9 cellular contexts compared by ENCODE assay signal in the genomic region with DNA sequence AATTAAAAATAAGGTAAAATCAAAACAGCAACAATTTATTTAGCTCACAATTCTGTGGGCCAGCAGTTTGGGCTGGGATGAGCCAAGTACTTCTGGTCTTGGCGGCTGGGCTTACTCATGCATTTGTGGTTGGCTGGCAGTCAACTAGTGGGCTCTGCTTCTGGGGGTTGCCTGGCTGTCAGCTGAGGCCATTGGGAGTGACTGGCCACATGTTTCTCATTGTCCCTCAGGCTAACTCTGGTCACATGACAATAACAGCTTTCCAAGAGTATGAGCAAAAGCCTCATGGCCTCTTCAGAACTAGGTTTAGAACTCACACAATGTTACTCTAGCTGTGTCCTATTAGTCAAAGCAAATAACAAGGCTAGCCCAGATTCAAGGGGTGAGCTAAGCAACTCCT. TPM values are rescaled to one million over a fixed set of nuclear protein-coding genes. Genes with fewer than 3 reads are reported as not detected.
A peak's percentile ranks its signal among the peaks of the same experiment; 100 is the strongest.
DNase-seq lines count a peak whose midpoint lies in the region; ATAC-seq, FAIRE-seq and TF ChIP-seq lines count a peak whose summit lies in the region.
"Had no signal": no experiment of that assay in that cellular context is flagged by ENCODE, and none has a peak within 500 bp of the region (broad histone marks: within the 10 kb centered on the region; RNA-seq: fewer than 3 reads in every experiment).

No MANE protein-coding gene starts in this region.

- H3K36me3 Mint-ChIP-seq in stimulated activated naive CD8-positive, alpha-beta T cell treated with anti-CD3 and anti-CD28 coated beads, Interleukin-15, Interleukin-2, amounts not matched to agents 100 ng/mL and 50 ng/mL, for 24 hours (ENCODE audit: low read depth), result no peaks in the 10 kb centered on the region

- H3K27ac Mint-ChIP-seq in stimulated activated naive CD8-positive, alpha-beta T cell treated with anti-CD3 and anti-CD28 coated beads, Interleukin-15, Interleukin-2, amounts not matched to agents 100 ng/mL and 50 ng/mL, for 24 hours, result peak overlapping the region; percentile 86

- DNase-seq in SIG-M5 treated with dmso at 0.1 percent for 504 hours (lab: John Stamatoyannopoulos, UW; ENCODE audit: unreplicated experiment) (peak; percentile 13), SIG-M5 (lab: John Stamatoyannopoulos, UW) (no peak), foreskin melanocyte (peak; percentile 98), GM12892 (ENCODE audit: insufficient read length) (no peak)
- DNase-seq: ACHN had no signal

- TF ChIP-seq POLR2A in GM12892 (IDR thresholded peaks at IDR 0.05; ENCODE audit: low read depth, low read length), result no peak

- no peak overlapping the region for H3K4me3 Mint-ChIP-seq in stimulated activated naive CD8-positive, alpha-beta T cell treated with anti-CD3 and anti-CD28 coated beads, Interleukin-15, Interleukin-2, amounts not matched to agents 100 ng/mL and 50 ng/mL, for 24 hours

- no peak for FAIRE-seq in GM12892 (lab: Jason Lieb, UNC)

- ATAC-seq in SK-N-SH treated with all-trans-retinoic acid at 6 μM for 48 hours (peak; percentile 74), HG03354 (IDR thresholded peaks at IDR 0.05; ENCODE audit: poor library complexity, severe bottlenecking, unreplicated experiment) (no peak), GM18858 (IDR thresholded peaks at IDR 0.05; ENCODE audit: unreplicated experiment) (no peak)

- peaks cover 49% of the 10 kb centered on the region for H3K4me1 Mint-ChIP-seq in stimulated activated naive CD8-positive, alpha-beta T cell treated with anti-CD3 and anti-CD28 coated beads, Interleukin-15, Interleukin-2, amounts not matched to agents 100 ng/mL and 50 ng/mL, for 24 hours (ENCODE audit: low read depth)

- H3K9me3 Mint-ChIP-seq in stimulated activated naive CD8-positive, alpha-beta T cell treated with anti-CD3 and anti-CD28 coated beads, Interleukin-15, Interleukin-2, amounts not matched to agents 100 ng/mL and 50 ng/mL, for 24 hours, result peaks cover 8% of the 10 kb centered on the region

- H3K27me3 Mint-ChIP-seq in stimulated activated naive CD8-positive, alpha-beta T cell treated with anti-CD3 and anti-CD28 coated beads, Interleukin-15, Interleukin-2, amounts not matched to agents 100 ng/mL and 50 ng/mL, for 24 hours, result peaks cover 25% of the 10 kb centered on the region

TF ChIP-seq in SK-N-SH treated with all-trans-retinoic acid at 6 μM for 48 hours, 23 proteins besides CTCF, POLR2A, EP300 and RAD21:
- TF ChIP-seq GLIS3 (CRISPR knock-in tag; IDR thresholded peaks at IDR 0.05) (no peak), ZFP3 (CRISPR knock-in tag; IDR thresholded peaks at IDR 0.05) (no peak), ZNF565 (CRISPR knock-in tag; conservative IDR thresholded peaks at IDR 0.05; ENCODE audit: low read depth) (no peak), BACH2 (CRISPR knock-in tag; IDR thresholded peaks at IDR 0.05; ENCODE audit: borderline replicate concordance) (no peak), ZFP30 (CRISPR knock-in tag; IDR thresholded peaks at IDR 0.05) (no peak), PPARA (CRISPR knock-in tag; IDR thresholded peaks at IDR 0.05; ENCODE audit: borderline replicate concordance) (no peak), ZC3H10 (CRISPR knock-in tag; IDR thresholded peaks at IDR 0.05) (no peak), OSR1 (CRISPR knock-in tag; IDR thresholded peaks at IDR 0.05) (no peak), ZNF8 (CRISPR knock-in tag; IDR thresholded peaks at IDR 0.05) (no peak), SNAI2 (CRISPR knock-in tag; IDR thresholded peaks at IDR 0.05) (no peak), ZNF70 (CRISPR knock-in tag; IDR thresholded peaks at IDR 0.05) (no peak)
- TF ChIP-seq, protein P1, sequence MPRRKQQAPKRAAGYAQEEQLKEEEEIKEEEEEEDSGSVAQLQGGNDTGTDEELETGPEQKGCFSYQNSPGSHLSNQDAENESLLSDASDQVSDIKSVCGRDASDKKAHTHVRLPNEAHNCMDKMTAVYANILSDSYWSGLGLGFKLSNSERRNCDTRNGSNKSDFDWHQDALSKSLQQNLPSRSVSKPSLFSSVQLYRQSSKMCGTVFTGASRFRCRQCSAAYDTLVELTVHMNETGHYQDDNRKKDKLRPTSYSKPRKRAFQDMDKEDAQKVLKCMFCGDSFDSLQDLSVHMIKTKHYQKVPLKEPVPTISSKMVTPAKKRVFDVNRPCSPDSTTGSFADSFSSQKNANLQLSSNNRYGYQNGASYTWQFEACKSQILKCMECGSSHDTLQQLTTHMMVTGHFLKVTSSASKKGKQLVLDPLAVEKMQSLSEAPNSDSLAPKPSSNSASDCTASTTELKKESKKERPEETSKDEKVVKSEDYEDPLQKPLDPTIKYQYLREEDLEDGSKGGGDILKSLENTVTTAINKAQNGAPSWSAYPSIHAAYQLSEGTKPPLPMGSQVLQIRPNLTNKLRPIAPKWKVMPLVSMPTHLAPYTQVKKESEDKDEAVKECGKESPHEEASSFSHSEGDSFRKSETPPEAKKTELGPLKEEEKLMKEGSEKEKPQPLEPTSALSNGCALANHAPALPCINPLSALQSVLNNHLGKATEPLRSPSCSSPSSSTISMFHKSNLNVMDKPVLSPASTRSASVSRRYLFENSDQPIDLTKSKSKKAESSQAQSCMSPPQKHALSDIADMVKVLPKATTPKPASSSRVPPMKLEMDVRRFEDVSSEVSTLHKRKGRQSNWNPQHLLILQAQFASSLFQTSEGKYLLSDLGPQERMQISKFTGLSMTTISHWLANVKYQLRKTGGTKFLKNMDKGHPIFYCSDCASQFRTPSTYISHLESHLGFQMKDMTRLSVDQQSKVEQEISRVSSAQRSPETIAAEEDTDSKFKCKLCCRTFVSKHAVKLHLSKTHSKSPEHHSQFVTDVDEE (CRISPR knock-in tag; IDR thresholded peaks at IDR 0.05), result no peak
- TF ChIP-seq, protein P2, sequence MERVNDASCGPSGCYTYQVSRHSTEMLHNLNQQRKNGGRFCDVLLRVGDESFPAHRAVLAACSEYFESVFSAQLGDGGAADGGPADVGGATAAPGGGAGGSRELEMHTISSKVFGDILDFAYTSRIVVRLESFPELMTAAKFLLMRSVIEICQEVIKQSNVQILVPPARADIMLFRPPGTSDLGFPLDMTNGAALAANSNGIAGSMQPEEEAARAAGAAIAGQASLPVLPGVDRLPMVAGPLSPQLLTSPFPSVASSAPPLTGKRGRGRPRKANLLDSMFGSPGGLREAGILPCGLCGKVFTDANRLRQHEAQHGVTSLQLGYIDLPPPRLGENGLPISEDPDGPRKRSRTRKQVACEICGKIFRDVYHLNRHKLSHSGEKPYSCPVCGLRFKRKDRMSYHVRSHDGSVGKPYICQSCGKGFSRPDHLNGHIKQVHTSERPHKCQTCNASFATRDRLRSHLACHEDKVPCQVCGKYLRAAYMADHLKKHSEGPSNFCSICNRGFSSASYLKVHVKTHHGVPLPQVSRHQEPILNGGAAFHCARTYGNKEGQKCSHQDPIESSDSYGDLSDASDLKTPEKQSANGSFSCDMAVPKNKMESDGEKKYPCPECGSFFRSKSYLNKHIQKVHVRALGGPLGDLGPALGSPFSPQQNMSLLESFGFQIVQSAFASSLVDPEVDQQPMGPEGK (CRISPR knock-in tag; IDR thresholded peaks at IDR 0.05; ENCODE audit: borderline replicate concordance), result no peak

RNA-seq across cellular contexts. Expression of a gene that starts 15.6 kb away (rescaled TPM):
- polyA plus RNA-seq in GM12892 (2012; ENCODE audit: missing spikeins), result not detected

RNA-seq across cellular contexts. Expression of a gene that starts 47.6 kb away (rescaled TPM):
- 2.4 TPM for polyA plus RNA-seq in GM12892 (2012; ENCODE audit: missing spikeins)

Comparison
In these comparisons a context has a peak if more than half of its experiments do, and no peak if none do; other contexts are left out.
1. DNase-seq: peak in SIG-M5 treated with dmso at 0.1 percent for 504 hours (single experiment) and foreskin melanocyte (single experiment); none in SIG-M5 (single experiment) and GM12892 (single experiment).